In genomic region chr3:71130516-71131384, GRCh38 we compare ENCODE assay signal across 1 cellular context.
TF ChIP-seq lines count a peak whose summit lies in the region.

No MANE protein-coding gene starts in this region.

TF ChIP-seq in WTC11, 78 proteins besides CTCF, POLR2A, EP300 and RAD21 (continued from another document):
- TF ChIP-seq ARID4B (CRISPR knock-in tag; IDR thresholded peaks at IDR 0.05; ENCODE audit: borderline replicate concordance) = no peak
TF ChIP-seq in WTC11: peak in this region for 0.
